Comparison of ENCODE assay signal across 7 cellular contexts in the genomic region with DNA sequence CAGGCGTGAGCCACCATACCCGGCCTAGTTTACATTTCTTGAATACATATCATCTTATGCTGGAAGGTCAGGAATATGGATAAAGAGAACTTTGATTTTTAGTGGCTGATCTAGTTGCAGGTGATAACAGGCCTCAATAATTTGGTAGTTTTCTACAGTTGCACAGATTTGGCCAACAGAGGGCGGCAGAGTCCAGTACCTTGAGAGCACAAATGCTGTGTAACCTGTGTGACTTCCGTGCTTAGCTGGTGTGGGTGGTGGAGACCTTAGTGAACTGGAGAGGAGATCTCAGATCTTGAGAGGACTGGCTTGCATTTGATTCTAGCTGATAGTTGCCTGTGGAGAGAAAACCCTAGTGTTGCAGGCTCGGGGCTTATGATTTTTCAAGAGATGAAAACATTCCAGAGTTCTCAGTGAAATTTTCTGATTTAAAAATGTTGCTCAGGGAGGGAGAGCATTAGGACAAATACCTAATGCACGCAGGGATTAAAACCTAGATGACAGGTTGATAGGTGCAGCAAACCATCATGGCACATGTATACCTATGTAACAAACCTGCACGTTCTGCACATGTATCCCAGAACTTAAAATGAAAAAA. TPM values are rescaled to one million over a fixed set of nuclear protein-coding genes. Genes with fewer than 3 reads are reported as not detected.
DNase-seq lines count a peak whose midpoint lies in the region; ATAC-seq and TF ChIP-seq lines count a peak whose summit lies in the region.

No MANE protein-coding gene starts in this region.

- no peaks in the 10 kb centered on the region for H3F3A ChIP-seq in SU-DHL-6 (ENCODE audit: insufficient read depth)

- H3K4me1 ChIP-seq in right cardiac atrium (ENCODE audit: control insufficient read depth, insufficient read depth, low read length) = no peaks in the 10 kb centered on the region

- no peaks in the 10 kb centered on the region for H3K36me3 ChIP-seq in SU-DHL-6 (ENCODE audit: low read length)

- peak; percentile 94 for ATAC-seq in HG02678 (IDR thresholded peaks at IDR 0.05; ENCODE audit: unreplicated experiment)
- peak; percentile 97 for ATAC-seq in activated naive CD8-positive, alpha-beta T cell treated with anti-CD3 and anti-CD28 coated beads, Interleukin-2, amount 50 U/mL, for 24 hours
- ATAC-seq in right cardiac atrium = peak; percentile 64 to 68

- peak overlapping the region; percentile 37 for H2AFZ ChIP-seq in SU-DHL-6 (ENCODE audit: low read depth, low read length, severe bottlenecking)

- H3K27me3 ChIP-seq in SU-DHL-6 (ENCODE audit: low read length) = no peaks in the 10 kb centered on the region
- H3K27me3 ChIP-seq in right cardiac atrium (ENCODE audit: control insufficient read depth, insufficient read depth) = no peaks in the 10 kb centered on the region

- no peak overlapping the region for H3K4me2 ChIP-seq in SU-DHL-6 (ENCODE audit: low read depth, low read length, poor library complexity, severe bottlenecking)

- H3K9me2 ChIP-seq in SU-DHL-6 (replicated peaks; ENCODE audit: insufficient read depth, low read length) = no peaks in the 10 kb centered on the region

- H3K27ac ChIP-seq in SU-DHL-6 (ENCODE audit: low read depth, low read length) = no peak overlapping the region
- H3K27ac ChIP-seq in right cardiac atrium (ENCODE audit: low read length) = no peak overlapping the region

- H4K20me1 ChIP-seq in SU-DHL-6 (ENCODE audit: low read depth, low read length) = no peaks in the 10 kb centered on the region

- in situ Hi-C loops in GM13977 (cut with MboI; ENCODE audit: low pct_unique_long_range_greater_than_20kb, low sequenced_read_pairs, unreplicated experiment) = loop anchor here (25.0 kb wide), 1 partner anchor 654 kb away; no protein-coding TSS in a partner anchor

- no peak overlapping the region for H3K4me3 Mint-ChIP-seq in activated naive CD8-positive, alpha-beta T cell treated with anti-CD3 and anti-CD28 coated beads, Interleukin-2, amount 50 U/mL, for 24 hours

- H3K36me3 Mint-ChIP-seq in activated naive CD8-positive, alpha-beta T cell treated with anti-CD3 and anti-CD28 coated beads, Interleukin-2, amount 50 U/mL, for 24 hours (ENCODE audit: low read depth) = no peaks in the 10 kb centered on the region

- H3K9me3 Mint-ChIP-seq in activated naive CD8-positive, alpha-beta T cell treated with anti-CD3 and anti-CD28 coated beads, Interleukin-2, amount 50 U/mL, for 24 hours = no peaks in the 10 kb centered on the region

- TF ChIP-seq CTCF in GM13977 (IDR thresholded peaks at IDR 0.05; ENCODE audit: extremely low read depth, insufficient read depth, missing control alignments) (peak; percentile 93), SU-DHL-6 (IDR thresholded peaks at IDR 0.05; ENCODE audit: insufficient read depth, low read length, poor library complexity, severe bottlenecking) (peak; percentile 74)

- H3K9me3 ChIP-seq in SU-DHL-6 (ENCODE audit: insufficient read depth, low read length) (no peaks in the 10 kb centered on the region), right cardiac atrium (ENCODE audit: control insufficient read depth, low read length) (no peaks in the 10 kb centered on the region)

- H3K4me3 ChIP-seq in SU-DHL-6 (ENCODE audit: insufficient read depth, low read length, poor library complexity, severe bottlenecking) (no peak overlapping the region), right cardiac atrium (ENCODE audit: low read length) (no peak overlapping the region), skeletal muscle cell (ENCODE audit: low read depth, low read length) (no peak overlapping the region)

- 38% methylated on average over 7 of the region's 7 CpGs for WGBS in right cardiac atrium

- DNase-seq in GM13977 (ENCODE audit: low spot score) (peak; percentile 73), NCI-H1092 treated with DMSO at 0.1 percent for 48 hours (lab: John Stamatoyannopoulos, UW) (peak; percentile 74), right cardiac atrium (peak; percentile 54 to 79 (median 67)), skeletal muscle cell (ENCODE audit: low read depth) (peak; percentile 17)
- DNase-seq in activated naive CD8-positive, alpha-beta T cell treated with anti-CD3 and anti-CD28 coated beads, Interleukin-2, amount 50 U/mL, for 24 hours = peak; percentile 79

- intact Hi-C loops in right cardiac atrium (cut with DNase I) = loop anchor here in 2 of 4 donors (10.0 kb wide), 2 partner anchors 431 to 661 kb away; no protein-coding TSS in a partner anchor

- peaks cover 2% of the 10 kb centered on the region for H3K4me1 Mint-ChIP-seq in activated naive CD8-positive, alpha-beta T cell treated with anti-CD3 and anti-CD28 coated beads, Interleukin-2, amount 50 U/mL, for 24 hours

- no peaks in the 10 kb centered on the region for H3K79me2 ChIP-seq in SU-DHL-6 (ENCODE audit: insufficient read depth, low read length)

- no peaks in the 10 kb centered on the region for H3K27me3 Mint-ChIP-seq in activated naive CD8-positive, alpha-beta T cell treated with anti-CD3 and anti-CD28 coated beads, Interleukin-2, amount 50 U/mL, for 24 hours

- H3K9ac ChIP-seq in SU-DHL-6 (ENCODE audit: low read length) = no peak overlapping the region

- no peak overlapping the region for H3K27ac Mint-ChIP-seq in activated naive CD8-positive, alpha-beta T cell treated with anti-CD3 and anti-CD28 coated beads, Interleukin-2, amount 50 U/mL, for 24 hours

RNA-seq across cellular contexts. Expression of a gene that starts 17.4 kb away (rescaled TPM):
- total RNA-seq in right cardiac atrium = not detected
- polyA plus RNA-seq in right cardiac atrium = not detected

Comparison
In these comparisons a context has a peak if more than half of its experiments do, and no peak if none do; other contexts are left out.
1. DNase-seq: peak in every context shown above with its lines; median percentile 79 in activated naive CD8-positive, alpha-beta T cell treated with anti-CD3 and anti-CD28 coated beads, Interleukin-2, amount 50 U/mL, for 24 hours; 74 in NCI-H1092 treated with DMSO at 0.1 percent for 48 hours; 73 in GM13977; 67 in right cardiac atrium; 17 in skeletal muscle cell.